ENCODE assay signal across 8 cellular contexts in the genomic region with DNA sequence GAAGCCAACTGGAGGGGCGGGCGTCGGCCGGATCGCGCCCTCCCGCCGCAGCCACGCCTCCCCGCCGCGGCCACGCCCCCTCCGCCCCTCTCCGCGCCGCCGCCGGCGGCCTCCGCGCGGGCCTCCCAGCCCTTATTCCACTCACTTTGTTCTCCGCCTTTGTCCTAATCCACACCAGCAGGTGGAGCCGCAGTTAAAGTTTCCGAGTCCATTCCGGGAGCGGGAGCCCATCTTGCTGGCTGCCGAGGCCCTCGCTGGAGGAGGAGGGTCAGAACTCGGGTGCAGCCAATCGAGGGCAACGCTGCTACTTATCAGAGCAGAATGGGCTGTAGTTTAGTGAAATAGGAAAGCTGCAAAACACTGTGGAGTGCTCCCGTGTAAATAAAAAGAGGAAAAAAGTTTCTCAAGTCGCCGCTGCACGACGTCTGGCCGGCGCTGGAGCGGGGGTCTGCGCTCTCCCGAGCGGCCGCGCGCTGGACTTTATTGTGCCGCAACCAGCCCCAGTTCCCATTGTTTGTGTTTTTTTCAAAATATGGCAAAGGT. TPM values are rescaled to one million over a fixed set of nuclear protein-coding genes. Genes with fewer than 3 reads are reported as not detected.
DNase-seq lines count a peak whose midpoint lies in the region; ATAC-seq and FAIRE-seq lines count a peak whose summit lies in the region.

A gene (plus strand): TSS at position 271 of the 543 bp plus-strand sequence. CDS start 262 bp downstream, at position 533.

- peaks cover 29% of the 10 kb centered on the region for H3K36me3 Mint-ChIP-seq in effector memory CD8-positive, alpha-beta T cell (ENCODE audit: insufficient read depth)
- peaks cover 3% of the 10 kb centered on the region for H3K36me3 Mint-ChIP-seq in memory B cell

- peak within 1 kb of the TSS; percentile 98 to 100 for H3K4me3 Mint-ChIP-seq in effector memory CD8-positive, alpha-beta T cell
- H3K4me3 Mint-ChIP-seq in memory B cell, result peak within 1 kb of the TSS; percentile 100

- ATAC-seq in GM21367 (IDR thresholded peaks at IDR 0.05; ENCODE audit: unreplicated experiment), result peak; percentile 59
- ATAC-seq in effector memory CD8-positive, alpha-beta T cell (replicated peaks), result peak; percentile 70
- peak; percentile 64 for ATAC-seq in memory B cell (ENCODE audit: low read depth)

- H3K4me1 Mint-ChIP-seq in effector memory CD8-positive, alpha-beta T cell (ENCODE audit: low read depth in 2 of 2), result peaks cover 43 to 56% of the 10 kb centered on the region in 2 donors
- H3K4me1 Mint-ChIP-seq in memory B cell, result peaks cover 46% of the 10 kb centered on the region

- in situ Hi-C loops in Caki2 (cut with HindIII; ENCODE audit: low pct_unique_long_range_greater_than_20kb, low sequenced_read_pairs), result no loop called here

- peak; percentile 51 for FAIRE-seq in HTR-8/SVneo (lab: Jason Lieb, UNC)

- peak within 1 kb of the TSS; percentile 97 to 98 for H3K27ac Mint-ChIP-seq in effector memory CD8-positive, alpha-beta T cell
- H3K27ac Mint-ChIP-seq in memory B cell, result peak within 1 kb of the TSS; percentile 97

- DNase-seq in Caki2 (ENCODE audit: low read depth) (peak; percentile 95), HTR-8/SVneo (ENCODE audit: insufficient read length, low spot score) (peak; percentile 92), NOMO-1 treated with DMSO at 0.1 percent for 48 hours (lab: John Stamatoyannopoulos, UW; ENCODE audit: unreplicated experiment) (peak; percentile 98), memory B cell (ENCODE audit: low spot score in 2 of 2) (peak; percentile 90 to 92)
- peak; percentile 79 to 89 for DNase-seq in activated CD8-positive, alpha-beta memory T cell treated with anti-CD3 and anti-CD28 coated beads for 4 hours (ENCODE audit: low read depth in 2 of 2)
- DNase-seq in effector memory CD8-positive, alpha-beta T cell, result peak; percentile 91 to 95 (median 92)
- DNase-seq in stimulated activated CD8-positive, alpha-beta memory T cell treated with anti-CD3 and anti-CD28 coated beads, Interleukin-12 subunit alpha, Interleukin-12 subunit beta, amount 100 ng/mL, for 4 hours (ENCODE audit: low read depth), result peak; percentile 87

- no peaks in the 10 kb centered on the region for H3K27me3 Mint-ChIP-seq in effector memory CD8-positive, alpha-beta T cell
- H3K27me3 Mint-ChIP-seq in memory B cell, result no peaks in the 10 kb centered on the region

- no peaks in the 10 kb centered on the region for H3K9me3 Mint-ChIP-seq in effector memory CD8-positive, alpha-beta T cell
- H3K9me3 Mint-ChIP-seq in memory B cell, result no peaks in the 10 kb centered on the region

RNA-seq across cellular contexts. Expression of the gene that starts here (rescaled TPM):
- 27.5 and 49.3 TPM in 2 replicates for total RNA-seq in Caki2 (2014; rRNA removed; shearing (Covaris generic); ENCODE audit: low replicate concordance)

Comparison
In these comparisons a context has a peak if more than half of its experiments do, and no peak if none do; other contexts are left out.
1. Peak in every context shown above with its lines: DNase-seq and ATAC-seq.